Comparison of ENCODE assay signal across 1 cellular context in the genomic region with DNA sequence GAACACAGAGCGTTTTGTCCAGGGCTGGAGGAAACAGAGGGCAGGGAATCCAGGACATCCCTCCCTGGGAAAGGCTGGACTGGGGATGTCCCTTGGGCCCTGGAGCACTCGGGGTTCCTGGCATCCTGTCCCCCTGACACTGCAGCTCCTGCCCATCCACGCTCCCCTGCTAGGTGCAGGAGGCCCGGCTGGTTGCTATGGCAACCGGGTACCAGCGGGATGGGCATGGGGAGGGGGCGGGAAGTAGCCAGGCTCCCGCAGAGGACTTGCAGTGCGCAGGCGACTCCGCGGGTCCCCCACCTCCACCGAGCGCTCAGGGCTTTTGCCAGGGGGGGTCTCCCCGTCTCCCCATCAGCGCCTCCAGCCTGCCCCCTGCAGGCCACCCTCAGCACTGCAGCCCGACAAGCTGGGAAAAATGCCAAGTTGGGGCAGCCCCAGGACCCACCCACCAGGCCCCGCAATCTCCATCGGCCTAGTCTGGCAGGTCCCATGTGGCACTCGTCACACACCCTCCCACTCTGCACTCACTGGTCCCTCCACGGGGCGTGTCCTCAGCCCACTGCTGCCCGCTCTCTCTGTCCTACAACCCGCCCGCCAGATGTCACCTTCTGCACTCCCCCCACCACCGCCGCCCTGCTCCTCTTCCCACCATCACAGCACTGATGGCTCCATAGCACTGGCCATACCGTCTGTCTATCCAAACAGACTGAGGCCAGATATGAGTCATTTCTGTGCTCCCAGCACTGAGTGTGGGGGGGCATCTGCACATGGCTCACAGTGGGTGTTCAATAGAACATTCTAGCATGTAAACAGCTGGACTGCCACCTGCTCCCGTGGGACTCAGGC.
TF ChIP-seq lines count a peak whose summit lies in the region.

No MANE protein-coding gene starts in this region.

TF ChIP-seq in IMR-90, 13 proteins besides CTCF, POLR2A, EP300 and RAD21 (continued from another document):
- peak; percentile 71; the same call in 1 of the 2 replicates for TF ChIP-seq MXI1 (IDR thresholded peaks at IDR 0.05; ENCODE audit: borderline replicate concordance, low read depth, low read length)
